Comparison of ENCODE assay signal across 10 cellular contexts in the genomic region with DNA sequence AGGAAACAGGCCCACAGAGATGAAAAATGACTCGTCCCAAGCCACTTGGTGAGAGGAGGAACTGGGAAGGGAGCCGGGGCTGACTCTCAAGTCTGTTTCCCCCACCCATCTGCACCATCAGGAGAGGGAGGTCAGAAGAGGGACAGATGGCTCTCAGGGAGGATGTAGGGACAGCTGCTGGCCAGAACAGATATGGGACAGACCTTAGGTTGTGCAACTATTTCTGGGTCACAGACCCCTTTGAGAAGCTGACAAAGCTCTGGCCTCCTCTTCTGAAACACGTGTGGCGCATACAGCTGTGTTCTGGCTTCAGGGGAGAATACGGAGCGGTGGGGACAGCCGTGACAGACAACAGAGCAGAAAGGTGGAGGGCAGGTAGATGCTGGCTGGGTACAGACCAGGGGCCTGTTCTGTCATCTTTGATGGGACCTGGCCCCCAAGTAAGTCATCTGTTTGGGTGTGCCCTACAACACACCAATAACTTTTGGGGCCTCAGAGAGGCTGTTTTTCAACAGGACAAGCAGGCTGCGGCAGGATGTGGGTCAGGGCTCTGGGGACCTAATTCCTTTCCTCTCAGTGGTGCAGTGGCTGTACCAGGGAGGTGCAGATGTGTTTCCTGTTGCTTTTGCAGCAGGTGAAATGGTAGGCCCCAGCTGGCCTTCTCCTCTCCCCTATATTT. TPM values are rescaled to one million over a fixed set of nuclear protein-coding genes. Genes with fewer than 3 reads are reported as not detected.
DNase-seq lines count a peak whose midpoint lies in the region; ATAC-seq and TF ChIP-seq lines count a peak whose summit lies in the region.
"Had no signal": no experiment of that assay in that cellular context is flagged by ENCODE, and none has a peak within 500 bp of the region (broad histone marks: within the 10 kb centered on the region; RNA-seq: fewer than 3 reads in every experiment).

No MANE protein-coding gene starts in this region.

- no peak overlapping the region for H3K56ac ChIP-seq in IMR-90 (ENCODE audit: extremely low read depth, insufficient read depth, low read length)

- DNase-seq in DMS53 (lab: John Stamatoyannopoulos, UW) (peak; percentile 21), DMS53 treated with DMSO at 0.1 percent for 48 hours (lab: John Stamatoyannopoulos, UW; ENCODE audit: unreplicated experiment) (no peak), IMR-90 (peak; percentile 21), left lobe of liver (ENCODE audit: low spot score) (no peak), NCI-H1105 treated with DMSO at 0.1 percent for 48 hours (lab: John Stamatoyannopoulos, UW) (no peak), T1000 (lab: John Stamatoyannopoulos, UW) (no peak), substantia nigra (lab: John Stamatoyannopoulos, UW) (no peak)
- DNase-seq in activated CD8-positive, alpha-beta T cell treated with anti-CD3 and anti-CD28 coated beads, Interleukin-2, amount 10 ng/mL, durations not matched to agents 7 days and 5 days = peak; percentile 92

- H3K79me1 ChIP-seq in IMR-90 (ENCODE audit: low read depth in 1 of 2, low read length in 2 of 2) = peaks cover 14 to 47% of the 10 kb centered on the region in 2 experiments

- H3K9ac ChIP-seq in IMR-90 (ENCODE audit: low read depth, low read length) = no peak overlapping the region

- in situ Hi-C loops in IMR-90 (cut with MboI; ENCODE audit: low sequenced_read_pairs) = no loop called here

- H3K36me3 ChIP-seq in IMR-90 (ENCODE audit: control insufficient read depth, insufficient read depth, low read length) = peaks cover 10% of the 10 kb centered on the region; the same call in 1 of the 2 replicates

- H4K91ac ChIP-seq in IMR-90 (ENCODE audit: insufficient read depth, low read depth, low read length) = no peak overlapping the region

- no peak for TF ChIP-seq CTCF in IMR-90 (conservative IDR thresholded peaks at IDR 0.05; ENCODE audit: low read depth, low read length)

- CTCF ChIA-PET in IMR-90 (lab: Yijun Ruan, JAX) = no interaction called here
- CTCF ChIA-PET in activated CD8-positive, alpha-beta T cell treated with anti-CD3 and anti-CD28 coated beads, Interleukin-2, amount 10 ng/mL, durations not matched to agents 7 days and 5 days (lab: Charles Lee) = interaction anchor here (1.0 to 8.6 kb wide), 15 partner anchors 11 to 130 kb away, joined by 3 to 591 read pairs (median 16); a partner anchor contains a TSS

- no peak overlapping the region for H3K18ac ChIP-seq in IMR-90 (ENCODE audit: low read depth, low read length)

- peak overlapping the region; percentile 72 for H3K4me3 Mint-ChIP-seq in activated CD8-positive, alpha-beta T cell treated with anti-CD3 and anti-CD28 coated beads, Interleukin-2, amount 10 ng/mL, durations not matched to agents 7 days and 5 days

- no peak for TF ChIP-seq POLR2A in IMR-90 (IDR thresholded peaks at IDR 0.05; ENCODE audit: low read depth, low read length)

- H2BK5ac ChIP-seq in IMR-90 (ENCODE audit: low read depth, low read length, poor library complexity, severe bottlenecking) = no peak overlapping the region

- no TSS peak for BruUV-seq in IMR-90 (replicated peaks; lab: Mats Ljungman, UMichigan)

- H3K9me3 Mint-ChIP-seq in activated CD8-positive, alpha-beta T cell treated with anti-CD3 and anti-CD28 coated beads, Interleukin-2, amount 10 ng/mL, durations not matched to agents 7 days and 5 days (ENCODE audit: insufficient read depth) = no peaks in the 10 kb centered on the region

- no peak for ATAC-seq in IMR-90 (ENCODE audit: low read depth)
- peak; percentile 48 for ATAC-seq in activated CD8-positive, alpha-beta T cell treated with anti-CD3 and anti-CD28 coated beads, Interleukin-2, amount 10 ng/mL, durations not matched to agents 7 days and 5 days
- peak; percentile 13 for ATAC-seq in left lobe of liver

- H2AK5ac ChIP-seq in IMR-90 (ENCODE audit: low read depth, low read length) = 0 out of 2 replicates have a peak overlapping the region, but pooled peaks have one; percentile 25

- H2AK9ac ChIP-seq in IMR-90 (replicated peaks; ENCODE audit: low read depth, low read length, poor library complexity) = peak overlapping the region; percentile 34

- no peak overlapping the region for H2AFZ ChIP-seq in IMR-90 (replicated peaks; ENCODE audit: low read length, poor library complexity)

- WGBS in IMR-90 (ENCODE audit: extremely low coverage in 2 of 2, insufficient read length in 1 of 2), 2 experiments = no CpG with 5 or more reads among the region's 8 CpGs

- H3K27ac Mint-ChIP-seq in activated CD8-positive, alpha-beta T cell treated with anti-CD3 and anti-CD28 coated beads, Interleukin-2, amount 10 ng/mL, durations not matched to agents 7 days and 5 days = peak overlapping the region; percentile 96

- dilution Hi-C loops in IMR-90 (cut with HindIII; ENCODE audit: low sequenced_read_pairs, unreplicated experiment) = no loop called here

- H3K14ac ChIP-seq in IMR-90 (replicated peaks; ENCODE audit: low read depth, low read length) = no peak overlapping the region

- H3K23ac ChIP-seq in IMR-90 (ENCODE audit: low read depth, low read length) = no peak overlapping the region

- H3K4me1 Mint-ChIP-seq in activated CD8-positive, alpha-beta T cell treated with anti-CD3 and anti-CD28 coated beads, Interleukin-2, amount 10 ng/mL, durations not matched to agents 7 days and 5 days (ENCODE audit: low read depth) = peaks cover 100% of the 10 kb centered on the region

- H2BK20ac ChIP-seq in IMR-90 (ENCODE audit: low read depth, low read length) = no peak overlapping the region

- no peak overlapping the region for H3K4me3 ChIP-seq in IMR-90 (ENCODE audit: insufficient read depth, low read depth, low read length)

- peaks cover 46% of the 10 kb centered on the region for H3K36me3 Mint-ChIP-seq in activated CD8-positive, alpha-beta T cell treated with anti-CD3 and anti-CD28 coated beads, Interleukin-2, amount 10 ng/mL, durations not matched to agents 7 days and 5 days (ENCODE audit: low read depth)

- peaks cover 31% of the 10 kb centered on the region for H3K9me1 ChIP-seq in IMR-90 (ENCODE audit: insufficient read depth, low read length)

- H3K9me3 ChIP-seq in IMR-90 (ENCODE audit: control insufficient read depth, insufficient read depth, low read length) = no peaks in the 10 kb centered on the region

- intact Hi-C loops in IMR-90 (cut with micrococcal nuclease) = no loop called here

- H4K20me1 ChIP-seq in IMR-90 (ENCODE audit: insufficient read depth, low read length) = peaks cover 15% of the 10 kb centered on the region

- no peak overlapping the region for H2BK15ac ChIP-seq in IMR-90 (ENCODE audit: low read depth, low read length)

- H3K27ac ChIP-seq in IMR-90 (ENCODE audit: insufficient read depth, low read length) (no peak overlapping the region), substantia nigra (ENCODE audit: low read depth, low read length, poor library complexity, severe bottlenecking) (no peak overlapping the region)
- H3K27ac ChIP-seq: 22Rv1, VCaP had no signal

- H3K27me3 ChIP-seq in IMR-90 (ENCODE audit: control insufficient read depth, insufficient read depth, low read length) = no peaks in the 10 kb centered on the region

- no peak overlapping the region for H3K4me2 ChIP-seq in IMR-90 (ENCODE audit: low read depth, low read length)

- no peak overlapping the region for H4K5ac ChIP-seq in IMR-90 (ENCODE audit: low read depth, low read length)

- H2BK120ac ChIP-seq in IMR-90 (ENCODE audit: low read depth, low read length) = no peak overlapping the region

- H3K4ac ChIP-seq in IMR-90 (ENCODE audit: low read depth, low read length) = peak overlapping the region; percentile 35

- H4K8ac ChIP-seq in IMR-90 (ENCODE audit: low read depth in 2 of 2, low read length in 2 of 2) = no peak overlapping the region

- TF ChIP-seq RAD21 in IMR-90 (IDR thresholded peaks at IDR 0.05; ENCODE audit: low read length) = no peak

- H3K27me3 Mint-ChIP-seq in activated CD8-positive, alpha-beta T cell treated with anti-CD3 and anti-CD28 coated beads, Interleukin-2, amount 10 ng/mL, durations not matched to agents 7 days and 5 days (ENCODE audit: low read depth) = no peaks in the 10 kb centered on the region

- POLR2A ChIA-PET in IMR-90 (lab: Charles Lee; ENCODE audit: unreplicated experiment) = no interaction called here
- POLR2A ChIA-PET in activated CD8-positive, alpha-beta T cell treated with anti-CD3 and anti-CD28 coated beads, Interleukin-2, amount 10 ng/mL, durations not matched to agents 7 days and 5 days (lab: Charles Lee) = interaction anchor here (1.3 to 19.5 kb wide), 4 partner anchors 12 to 71 kb away, joined by 4 to 409 read pairs (median 60); a partner anchor contains a TSS

- peaks cover 30% of the 10 kb centered on the region for H3K4me1 ChIP-seq in IMR-90 (ENCODE audit: control insufficient read depth, insufficient read depth, low read length)

TF ChIP-seq in IMR-90, 13 proteins besides CTCF, POLR2A, EP300 and RAD21 (continues in another document):
- TF ChIP-seq RFX5 (IDR thresholded peaks at IDR 0.05; ENCODE audit: low read depth, low read length) = no peak

RNA-seq across cellular contexts. Expression of a gene that starts 7.3 kb away (rescaled TPM):
- 32.2 and 35.0 TPM in 2 replicates for total RNA-seq in IMR-90 (2012; rRNA removed)
- 483 and 565 TPM in 2 replicates for polyA plus RNA-seq in IMR-90 (2012; rRNA removed)
- polyA plus RNA-seq in IMR-90 (2012; cell fraction: cytosol; rRNA removed) = 551 and 581 TPM in 2 replicates
- 124 and 136 TPM in 2 replicates for polyA plus RNA-seq in IMR-90 (2012; cell fraction: nucleus; rRNA removed; ENCODE audit: low replicate concordance)
- 100 to 1,000 TPM; 795 to 814 TPM for total RNA-seq in activated CD8-positive, alpha-beta T cell treated with anti-CD3 and anti-CD28 coated beads, Interleukin-2, amount 10 ng/mL, durations not matched to agents 7 days and 5 days
- 31.5 TPM for total RNA-seq in left lobe of liver

RNA-seq across cellular contexts. Expression of a gene that starts 19.3 kb away (rescaled TPM):
- total RNA-seq in IMR-90 (2012; rRNA removed) (3.6 and 5.2 TPM in 2 replicates), left lobe of liver (7.8 TPM)
- polyA plus RNA-seq in IMR-90 (2012; rRNA removed) = 17.0 and 18.4 TPM in 2 replicates
- polyA plus RNA-seq in IMR-90 (2012; cell fraction: cytosol; rRNA removed) = 10.1 and 13.9 TPM in 2 replicates
- polyA plus RNA-seq in IMR-90 (2012; cell fraction: nucleus; rRNA removed; ENCODE audit: low replicate concordance) = 151 and 169 TPM in 2 replicates
- 10 to 100 TPM; 34.4 to 40.9 TPM for total RNA-seq in activated CD8-positive, alpha-beta T cell treated with anti-CD3 and anti-CD28 coated beads, Interleukin-2, amount 10 ng/mL, durations not matched to agents 7 days and 5 days

RNA-seq across cellular contexts. Expression of a gene that starts 30.6 kb away (rescaled TPM):
- total RNA-seq in IMR-90 (2012; rRNA removed) = not detected in 2 replicates
- 1.3 and 1.6 TPM in 2 replicates for polyA plus RNA-seq in IMR-90 (2012; rRNA removed)
- 0.30 TPM in 1 of 2 replicates, not detected in the other for polyA plus RNA-seq in IMR-90 (2012; cell fraction: cytosol; rRNA removed)
- 0.36 TPM in 1 of 2 replicates, not detected in the other for polyA plus RNA-seq in IMR-90 (2012; cell fraction: nucleus; rRNA removed; ENCODE audit: low replicate concordance)
- 1,000 to 10,000 TPM; 1,112 to 1,180 TPM for total RNA-seq in activated CD8-positive, alpha-beta T cell treated with anti-CD3 and anti-CD28 coated beads, Interleukin-2, amount 10 ng/mL, durations not matched to agents 7 days and 5 days
- 3.0 TPM for total RNA-seq in left lobe of liver

RNA-seq across cellular contexts. Expression of a gene that starts 53.2 kb away (rescaled TPM):
- 11.1 and 11.5 TPM in 2 replicates for total RNA-seq in IMR-90 (2012; rRNA removed)
- 11.2 and 11.8 TPM in 2 replicates for polyA plus RNA-seq in IMR-90 (2012; rRNA removed)
- polyA plus RNA-seq in IMR-90 (2012; cell fraction: cytosol; rRNA removed) = 4.2 and 4.4 TPM in 2 replicates
- polyA plus RNA-seq in IMR-90 (2012; cell fraction: nucleus; rRNA removed; ENCODE audit: low replicate concordance) = 19.2 and 30.7 TPM in 2 replicates
- total RNA-seq in activated CD8-positive, alpha-beta T cell treated with anti-CD3 and anti-CD28 coated beads, Interleukin-2, amount 10 ng/mL, durations not matched to agents 7 days and 5 days = 10 to 100 TPM; 48.7 to 49.1 TPM
- 5.5 TPM for total RNA-seq in left lobe of liver

Comparison
In these comparisons a context has a peak if more than half of its experiments do, and no peak if none do; other contexts are left out.
1. DNase-seq: peak in DMS53 (single experiment), IMR-90 (single experiment) and activated CD8-positive, alpha-beta T cell treated with anti-CD3 and anti-CD28 coated beads, Interleukin-2, amount 10 ng/mL, durations not matched to agents 7 days and 5 days (single experiment); none in DMS53 treated with DMSO at 0.1 percent for 48 hours (single experiment), left lobe of liver (single experiment), NCI-H1105 treated with DMSO at 0.1 percent for 48 hours (single experiment), T1000 (single experiment) and substantia nigra (0 of 49).
2. RNA of a gene that starts 7.3 kb away (total RNA-seq): 795 to 814 TPM in activated CD8-positive, alpha-beta T cell treated with anti-CD3 and anti-CD28 coated beads, Interleukin-2, amount 10 ng/mL, durations not matched to agents 7 days and 5 days; 32.2 to 35.0 TPM in IMR-90 and 31.5 TPM in left lobe of liver (single experiment); every median in the first group is over 10 times any median in the second.
3. RNA of a gene that starts 30.6 kb away (total RNA-seq): 1,112 to 1,180 TPM in activated CD8-positive, alpha-beta T cell treated with anti-CD3 and anti-CD28 coated beads, Interleukin-2, amount 10 ng/mL, durations not matched to agents 7 days and 5 days; 3.0 TPM in left lobe of liver (single experiment) and not detected in IMR-90; every median in the first group is over 100 times any median in the second.